ENCODE assay signal across 1 cellular context in the genomic region with DNA sequence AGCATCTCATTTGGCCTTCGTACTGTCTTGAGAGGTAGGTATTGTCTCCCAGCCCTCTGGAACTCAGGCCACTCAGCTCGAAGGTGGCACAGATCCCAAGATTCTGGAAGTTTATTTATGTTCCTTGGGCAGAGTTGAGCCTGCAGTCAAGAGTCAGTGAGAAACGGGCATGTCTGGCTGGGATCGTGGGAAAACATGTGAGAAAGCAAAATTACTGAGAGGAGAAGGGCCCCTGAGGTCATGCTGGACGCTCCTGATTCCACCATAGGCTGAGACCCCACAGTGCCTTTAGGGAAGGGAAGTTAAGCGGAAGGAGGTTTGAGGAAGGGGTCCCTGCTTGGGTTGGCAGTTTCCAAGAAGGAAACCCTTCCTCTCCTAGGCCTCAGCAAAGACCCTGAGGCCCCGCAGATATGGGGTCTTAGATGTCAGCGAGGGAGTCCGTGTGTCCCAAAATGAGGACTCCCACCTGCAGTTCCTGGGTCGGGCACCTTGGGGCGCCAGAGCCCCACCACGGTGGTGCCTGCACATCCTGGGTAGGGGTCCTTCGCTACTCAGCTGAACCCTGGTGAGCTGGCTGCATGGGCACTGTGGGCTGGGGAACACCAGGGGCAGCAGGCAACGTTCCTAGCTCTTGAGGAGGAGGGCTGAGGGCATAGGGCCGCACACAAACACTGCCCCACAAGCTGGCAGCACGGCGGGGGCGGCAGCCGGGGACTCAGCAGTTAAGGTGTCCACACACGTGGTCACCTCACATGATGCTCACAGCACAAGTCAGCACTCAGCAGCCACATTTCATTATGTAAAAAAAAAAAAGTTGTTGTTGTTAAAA.
A peak's percentile ranks its signal among the peaks of the same experiment; 100 is the strongest.
TF ChIP-seq lines count a peak whose summit lies in the region.

No MANE protein-coding gene starts in this region.

TF ChIP-seq in HepG2, 621 proteins besides CTCF, POLR2A, EP300 and RAD21 (continues in another document):
- TF ChIP-seq AGO1 (IDR thresholded peaks at IDR 0.05; ENCODE audit: low read depth, low read length, poor library complexity, severe bottlenecking) (peak; percentile 87), DMAP1 (CRISPR knock-in tag; IDR thresholded peaks at IDR 0.05) (no peak), KDM2A (CRISPR knock-in tag; IDR thresholded peaks at IDR 0.05; ENCODE audit: borderline replicate concordance, low read depth) (peak; percentile 90), SIX1 (CRISPR knock-in tag; IDR thresholded peaks at IDR 0.05; ENCODE audit: borderline replicate concordance) (no peak), ZNF781 (CRISPR knock-in tag; IDR thresholded peaks at IDR 0.05; ENCODE audit: borderline replicate concordance, not compliant biosample characterization) (peak; percentile 58), ZNF547 (CRISPR knock-in tag; IDR thresholded peaks at IDR 0.05) (0 out of 2 replicates have a peak, but pooled peaks have one; percentile 28), ZNF674 (CRISPR knock-in tag; IDR thresholded peaks at IDR 0.05; ENCODE audit: low read depth) (no peak), SMC3 (IDR thresholded peaks at IDR 0.05; ENCODE audit: low read length) (peak; percentile 28; the same call in 1 of the 2 replicates), BORCS8-MEF2B (CRISPR knock-in tag; IDR thresholded peaks at IDR 0.05) (no peak; the same call in 1 of the 2 replicates), SOX6 (IDR thresholded peaks at IDR 0.05) (no peak), SOX6 (CRISPR knock-in tag; IDR thresholded peaks at IDR 0.05) (peak; percentile 37; the same call in 1 of the 2 replicates), ZNF768 (CRISPR knock-in tag; IDR thresholded peaks at IDR 0.05) (peak; percentile 24; the same call in 1 of the 2 replicates), TBX2 (CRISPR knock-in tag; IDR thresholded peaks at IDR 0.05; ENCODE audit: borderline replicate concordance) (peak; percentile 20; the same call in 1 of the 2 replicates), BHLHE40 (IDR thresholded peaks at IDR 0.05; ENCODE audit: low read length) (0 out of 2 replicates have a peak, but pooled peaks have one; percentile 20), ZNF546 (CRISPR knock-in tag; conservative IDR thresholded peaks at IDR 0.05) (0 out of 2 replicates have a peak, but pooled peaks have one; percentile 58), MAFF (IDR thresholded peaks at IDR 0.05; ENCODE audit: low read depth, low read length) (no peak), U2AF1 (optimal IDR thresholded peaks at IDR 0.05; ENCODE audit: low read depth, low read length) (peak; percentile 72), ZNF350 (CRISPR knock-in tag; IDR thresholded peaks at IDR 0.05; ENCODE audit: borderline replicate concordance, low read depth) (peak; percentile 21; the same call in 1 of the 2 replicates), ZNF207 (IDR thresholded peaks at IDR 0.05; ENCODE audit: borderline replicate concordance) (no peak), ZNF431 (CRISPR knock-in tag; IDR thresholded peaks at IDR 0.05; ENCODE audit: borderline replicate concordance, low read depth) (0 out of 2 replicates have a peak, but pooled peaks have one; percentile 10), ERF (CRISPR knock-in tag; IDR thresholded peaks at IDR 0.05) (no peak), AKAP8 (CRISPR knock-in tag; IDR thresholded peaks at IDR 0.05) (peak; percentile 97), SSRP1 (CRISPR knock-in tag; IDR thresholded peaks at IDR 0.05) (0 out of 2 replicates have a peak, but pooled peaks have one; percentile 29), ZNF891 (CRISPR knock-in tag; IDR thresholded peaks at IDR 0.05) (0 out of 2 replicates have a peak, but pooled peaks have one; percentile 23), RBM22 (optimal IDR thresholded peaks at IDR 0.05; ENCODE audit: low read length) (peak; percentile 77), ZNF839 (CRISPR knock-in tag; IDR thresholded peaks at IDR 0.05; ENCODE audit: borderline replicate concordance) (peak; percentile 57; the same call in 1 of the 2 replicates), ZNF138 (CRISPR knock-in tag; IDR thresholded peaks at IDR 0.05; ENCODE audit: low read depth) (0 out of 2 replicates have a peak, but pooled peaks have one; percentile 55), BCL6 (CRISPR knock-in tag; IDR thresholded peaks at IDR 0.05) (0 out of 2 replicates have a peak, but pooled peaks have one; percentile 5), ZNF326 (CRISPR knock-in tag; IDR thresholded peaks at IDR 0.05; ENCODE audit: borderline replicate concordance) (0 out of 2 replicates have a peak, but pooled peaks have one; percentile 59), FOXO1 (CRISPR knock-in tag; IDR thresholded peaks at IDR 0.05) (peak; percentile 45), POLR2G (IDR thresholded peaks at IDR 0.05; ENCODE audit: low read depth, low read length) (peak; percentile 60), ZNF772 (CRISPR knock-in tag; IDR thresholded peaks at IDR 0.05) (no peak), RBFOX2 (IDR thresholded peaks at IDR 0.05; ENCODE audit: low read depth, low read length) (peak; percentile 37; the same call in 1 of the 2 replicates), ZNF225 (CRISPR knock-in tag; IDR thresholded peaks at IDR 0.05) (peak; percentile 52; the same call in 1 of the 2 replicates), NCOA5 (CRISPR knock-in tag; IDR thresholded peaks at IDR 0.05) (no peak), ZNF234 (CRISPR knock-in tag; conservative IDR thresholded peaks at IDR 0.05) (no peak), STAG1 (CRISPR knock-in tag; IDR thresholded peaks at IDR 0.05) (peak; percentile 94)
- TF ChIP-seq, protein P1, sequence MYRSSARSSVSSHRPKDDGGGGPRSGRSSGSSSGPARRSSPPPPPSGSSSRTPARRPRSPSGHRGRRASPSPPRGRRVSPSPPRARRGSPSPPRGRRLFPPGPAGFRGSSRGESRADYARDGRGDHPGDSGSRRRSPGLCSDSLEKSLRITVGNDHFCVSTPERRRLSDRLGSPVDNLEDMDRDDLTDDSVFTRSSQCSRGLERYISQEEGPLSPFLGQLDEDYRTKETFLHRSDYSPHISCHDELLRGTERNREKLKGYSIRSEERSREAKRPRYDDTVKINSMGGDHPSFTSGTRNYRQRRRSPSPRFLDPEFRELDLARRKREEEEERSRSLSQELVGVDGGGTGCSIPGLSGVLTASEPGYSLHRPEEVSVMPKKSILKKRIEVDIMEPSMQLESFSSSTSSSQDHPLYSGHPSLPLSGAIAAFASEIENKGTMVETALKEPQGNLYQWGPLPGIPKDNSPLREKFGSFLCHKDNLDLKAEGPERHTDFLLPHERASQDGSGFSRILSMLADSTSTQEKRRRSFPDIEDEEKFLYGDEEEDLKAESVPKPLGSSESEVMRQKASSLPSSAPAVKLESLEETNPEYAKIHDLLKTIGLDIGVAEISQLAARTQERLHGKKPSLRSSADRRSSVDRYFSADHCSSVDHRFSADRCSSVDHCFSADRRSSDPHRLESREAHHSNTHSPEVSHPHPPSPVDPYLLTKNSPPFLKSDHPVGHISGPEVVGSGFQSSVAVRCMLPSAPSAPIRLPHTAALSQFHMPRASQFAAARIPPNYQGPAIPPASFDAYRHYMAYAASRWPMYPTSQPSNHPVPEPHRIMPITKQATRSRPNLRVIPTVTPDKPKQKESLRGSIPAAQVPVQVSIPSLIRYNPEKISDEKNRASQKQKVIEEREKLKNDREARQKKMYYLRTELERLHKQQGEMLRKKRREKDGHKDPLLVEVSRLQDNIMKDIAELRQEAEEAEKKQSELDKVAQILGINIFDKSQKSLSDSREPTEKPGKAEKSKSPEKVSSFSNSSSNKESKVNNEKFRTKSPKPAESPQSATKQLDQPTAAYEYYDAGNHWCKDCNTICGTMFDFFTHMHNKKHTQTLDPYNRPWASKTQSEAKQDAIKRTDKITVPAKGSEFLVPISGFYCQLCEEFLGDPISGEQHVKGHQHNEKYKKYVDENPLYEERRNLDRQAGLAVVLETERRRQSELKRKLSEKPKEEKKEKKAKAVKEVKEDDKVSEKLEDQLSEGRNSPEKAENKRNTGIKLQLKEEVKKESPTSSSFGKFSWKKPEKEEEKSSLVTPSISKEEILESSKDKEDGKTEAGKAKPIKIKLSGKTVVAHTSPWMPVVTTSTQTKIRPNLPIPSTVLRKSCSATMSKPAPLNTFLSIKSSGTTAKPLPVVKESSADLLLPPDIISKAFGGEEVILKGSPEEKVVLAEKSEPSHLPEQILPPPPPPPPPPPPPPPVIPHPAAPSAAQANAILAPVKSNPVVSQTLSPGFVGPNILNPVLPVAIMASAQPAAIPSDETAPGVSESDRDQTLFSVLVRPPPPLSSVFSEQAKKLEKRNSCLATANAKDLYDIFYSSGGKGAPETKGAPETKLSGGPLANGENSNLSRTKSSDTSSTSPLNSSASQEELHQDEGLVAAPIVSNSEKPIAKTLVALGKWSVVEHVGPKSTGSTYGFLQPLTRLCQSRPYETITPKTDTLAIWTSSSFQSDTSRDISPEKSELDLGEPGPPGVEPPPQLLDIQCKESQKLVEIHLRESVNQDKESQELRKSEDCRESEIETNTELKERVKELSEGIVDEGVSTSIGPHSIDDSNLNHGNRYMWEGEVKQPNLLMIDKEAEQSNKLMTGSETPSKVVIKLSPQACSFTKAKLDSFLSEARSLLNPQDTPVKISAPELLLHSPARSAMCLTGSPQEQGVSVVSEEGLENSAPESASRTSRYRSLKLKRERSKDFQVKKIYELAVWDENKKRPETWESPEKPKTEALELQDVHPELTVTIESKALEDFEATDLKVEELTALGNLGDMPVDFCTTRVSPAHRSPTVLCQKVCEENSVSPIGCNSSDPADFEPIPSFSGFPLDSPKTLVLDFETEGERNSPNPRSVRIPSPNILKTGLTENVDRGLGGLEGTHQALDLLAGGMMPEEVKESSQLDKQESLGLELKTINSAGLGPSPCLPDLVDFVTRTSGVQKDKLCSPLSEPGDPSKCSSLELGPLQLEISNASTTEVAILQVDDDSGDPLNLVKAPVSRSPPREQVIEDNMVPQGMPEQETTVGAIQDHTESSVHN (CRISPR knock-in tag; IDR thresholded peaks at IDR 0.05) = peak; percentile 98
- TF ChIP-seq, protein P2, sequence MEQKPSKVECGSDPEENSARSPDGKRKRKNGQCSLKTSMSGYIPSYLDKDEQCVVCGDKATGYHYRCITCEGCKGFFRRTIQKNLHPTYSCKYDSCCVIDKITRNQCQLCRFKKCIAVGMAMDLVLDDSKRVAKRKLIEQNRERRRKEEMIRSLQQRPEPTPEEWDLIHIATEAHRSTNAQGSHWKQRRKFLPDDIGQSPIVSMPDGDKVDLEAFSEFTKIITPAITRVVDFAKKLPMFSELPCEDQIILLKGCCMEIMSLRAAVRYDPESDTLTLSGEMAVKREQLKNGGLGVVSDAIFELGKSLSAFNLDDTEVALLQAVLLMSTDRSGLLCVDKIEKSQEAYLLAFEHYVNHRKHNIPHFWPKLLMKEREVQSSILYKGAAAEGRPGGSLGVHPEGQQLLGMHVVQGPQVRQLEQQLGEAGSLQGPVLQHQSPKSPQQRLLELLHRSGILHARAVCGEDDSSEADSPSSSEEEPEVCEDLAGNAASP (CRISPR knock-in tag; IDR thresholded peaks at IDR 0.05; ENCODE audit: borderline replicate concordance) = 0 out of 2 replicates have a peak, but pooled peaks have one; percentile 12
- TF ChIP-seq, protein P3, sequence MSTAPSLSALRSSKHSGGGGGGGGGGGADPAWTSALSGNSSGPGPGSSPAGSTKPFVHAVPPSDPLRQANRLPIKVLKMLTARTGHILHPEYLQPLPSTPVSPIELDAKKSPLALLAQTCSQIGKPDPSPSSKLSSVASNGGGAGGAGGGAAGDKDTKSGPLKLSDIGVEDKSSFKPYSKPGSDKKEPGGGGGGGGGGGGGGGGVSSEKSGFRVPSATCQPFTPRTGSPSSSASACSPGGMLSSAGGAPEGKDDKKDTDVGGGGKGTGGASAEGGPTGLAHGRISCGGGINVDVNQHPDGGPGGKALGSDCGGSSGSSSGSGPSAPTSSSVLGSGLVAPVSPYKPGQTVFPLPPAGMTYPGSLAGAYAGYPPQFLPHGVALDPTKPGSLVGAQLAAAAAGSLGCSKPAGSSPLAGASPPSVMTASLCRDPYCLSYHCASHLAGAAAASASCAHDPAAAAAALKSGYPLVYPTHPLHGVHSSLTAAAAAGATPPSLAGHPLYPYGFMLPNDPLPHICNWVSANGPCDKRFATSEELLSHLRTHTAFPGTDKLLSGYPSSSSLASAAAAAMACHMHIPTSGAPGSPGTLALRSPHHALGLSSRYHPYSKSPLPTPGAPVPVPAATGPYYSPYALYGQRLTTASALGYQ (CRISPR knock-in tag; IDR thresholded peaks at IDR 0.05) = peak; percentile 21; the same call in 1 of the 2 replicates
- TF ChIP-seq, protein P4, sequence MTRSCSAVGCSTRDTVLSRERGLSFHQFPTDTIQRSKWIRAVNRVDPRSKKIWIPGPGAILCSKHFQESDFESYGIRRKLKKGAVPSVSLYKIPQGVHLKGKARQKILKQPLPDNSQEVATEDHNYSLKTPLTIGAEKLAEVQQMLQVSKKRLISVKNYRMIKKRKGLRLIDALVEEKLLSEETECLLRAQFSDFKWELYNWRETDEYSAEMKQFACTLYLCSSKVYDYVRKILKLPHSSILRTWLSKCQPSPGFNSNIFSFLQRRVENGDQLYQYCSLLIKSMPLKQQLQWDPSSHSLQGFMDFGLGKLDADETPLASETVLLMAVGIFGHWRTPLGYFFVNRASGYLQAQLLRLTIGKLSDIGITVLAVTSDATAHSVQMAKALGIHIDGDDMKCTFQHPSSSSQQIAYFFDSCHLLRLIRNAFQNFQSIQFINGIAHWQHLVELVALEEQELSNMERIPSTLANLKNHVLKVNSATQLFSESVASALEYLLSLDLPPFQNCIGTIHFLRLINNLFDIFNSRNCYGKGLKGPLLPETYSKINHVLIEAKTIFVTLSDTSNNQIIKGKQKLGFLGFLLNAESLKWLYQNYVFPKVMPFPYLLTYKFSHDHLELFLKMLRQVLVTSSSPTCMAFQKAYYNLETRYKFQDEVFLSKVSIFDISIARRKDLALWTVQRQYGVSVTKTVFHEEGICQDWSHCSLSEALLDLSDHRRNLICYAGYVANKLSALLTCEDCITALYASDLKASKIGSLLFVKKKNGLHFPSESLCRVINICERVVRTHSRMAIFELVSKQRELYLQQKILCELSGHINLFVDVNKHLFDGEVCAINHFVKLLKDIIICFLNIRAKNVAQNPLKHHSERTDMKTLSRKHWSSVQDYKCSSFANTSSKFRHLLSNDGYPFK (CRISPR knock-in tag; IDR thresholded peaks at IDR 0.05; ENCODE audit: borderline replicate concordance) = peak; percentile 59; the same call in 1 of the 2 replicates
- TF ChIP-seq, protein P5, sequence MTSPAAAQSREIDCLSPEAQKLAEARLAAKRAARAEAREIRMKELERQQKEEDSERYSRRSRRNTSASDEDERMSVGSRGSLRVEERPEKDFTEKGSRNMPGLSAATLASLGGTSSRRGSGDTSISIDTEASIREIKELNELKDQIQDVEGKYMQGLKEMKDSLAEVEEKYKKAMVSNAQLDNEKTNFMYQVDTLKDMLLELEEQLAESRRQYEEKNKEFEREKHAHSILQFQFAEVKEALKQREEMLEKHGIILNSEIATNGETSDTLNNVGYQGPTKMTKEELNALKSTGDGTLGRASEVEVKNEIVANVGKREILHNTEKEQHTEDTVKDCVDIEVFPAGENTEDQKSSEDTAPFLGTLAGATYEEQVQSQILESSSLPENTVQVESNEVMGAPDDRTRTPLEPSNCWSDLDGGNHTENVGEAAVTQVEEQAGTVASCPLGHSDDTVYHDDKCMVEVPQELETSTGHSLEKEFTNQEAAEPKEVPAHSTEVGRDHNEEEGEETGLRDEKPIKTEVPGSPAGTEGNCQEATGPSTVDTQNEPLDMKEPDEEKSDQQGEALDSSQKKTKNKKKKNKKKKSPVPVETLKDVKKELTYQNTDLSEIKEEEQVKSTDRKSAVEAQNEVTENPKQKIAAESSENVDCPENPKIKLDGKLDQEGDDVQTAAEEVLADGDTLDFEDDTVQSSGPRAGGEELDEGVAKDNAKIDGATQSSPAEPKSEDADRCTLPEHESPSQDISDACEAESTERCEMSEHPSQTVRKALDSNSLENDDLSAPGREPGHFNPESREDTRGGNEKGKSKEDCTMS (CRISPR knock-in tag; conservative IDR thresholded peaks at IDR 0.05) = no peak
